Comparison of ENCODE assay signal across 1 cellular context in the genomic region with DNA sequence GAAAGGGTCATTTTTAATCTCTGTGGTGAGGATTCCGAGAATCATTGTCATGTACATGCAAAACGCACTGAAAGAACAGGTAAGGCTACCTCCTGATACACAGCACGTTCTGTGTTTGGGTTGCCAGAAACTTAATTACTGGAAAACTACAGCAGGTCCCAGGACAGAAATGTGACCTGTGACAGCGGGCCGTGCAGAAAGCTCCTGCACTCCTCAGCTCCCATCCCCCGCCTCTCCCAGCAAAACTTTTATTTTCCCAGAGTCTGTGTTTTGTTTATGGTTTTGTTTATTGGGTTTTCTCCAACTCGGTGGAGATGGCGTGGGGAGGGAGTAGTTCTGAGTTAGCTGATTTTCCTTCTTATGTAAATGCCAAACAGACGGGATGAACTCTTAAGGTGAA.
TF ChIP-seq lines count a peak whose summit lies in the region.

No MANE protein-coding gene starts in this region.

TF ChIP-seq in GM23338, 12 proteins besides CTCF, POLR2A, EP300 and RAD21:
- TF ChIP-seq STAT1 (IDR thresholded peaks at IDR 0.05; ENCODE audit: unreplicated experiment) = no peak
- no peak for TF ChIP-seq JUNB (IDR thresholded peaks at IDR 0.05; ENCODE audit: unreplicated experiment)
- TF ChIP-seq POLR2AphosphoS5 (IDR thresholded peaks at IDR 0.05; ENCODE audit: low read depth) = no peak
- TF ChIP-seq CREB1 (CRISPR knock-in tag; IDR thresholded peaks at IDR 0.05; ENCODE audit: low read depth) = no peak
- no peak for TF ChIP-seq ZNF114 (CRISPR knock-in tag; IDR thresholded peaks at IDR 0.05)
- TF ChIP-seq, protein P1, sequence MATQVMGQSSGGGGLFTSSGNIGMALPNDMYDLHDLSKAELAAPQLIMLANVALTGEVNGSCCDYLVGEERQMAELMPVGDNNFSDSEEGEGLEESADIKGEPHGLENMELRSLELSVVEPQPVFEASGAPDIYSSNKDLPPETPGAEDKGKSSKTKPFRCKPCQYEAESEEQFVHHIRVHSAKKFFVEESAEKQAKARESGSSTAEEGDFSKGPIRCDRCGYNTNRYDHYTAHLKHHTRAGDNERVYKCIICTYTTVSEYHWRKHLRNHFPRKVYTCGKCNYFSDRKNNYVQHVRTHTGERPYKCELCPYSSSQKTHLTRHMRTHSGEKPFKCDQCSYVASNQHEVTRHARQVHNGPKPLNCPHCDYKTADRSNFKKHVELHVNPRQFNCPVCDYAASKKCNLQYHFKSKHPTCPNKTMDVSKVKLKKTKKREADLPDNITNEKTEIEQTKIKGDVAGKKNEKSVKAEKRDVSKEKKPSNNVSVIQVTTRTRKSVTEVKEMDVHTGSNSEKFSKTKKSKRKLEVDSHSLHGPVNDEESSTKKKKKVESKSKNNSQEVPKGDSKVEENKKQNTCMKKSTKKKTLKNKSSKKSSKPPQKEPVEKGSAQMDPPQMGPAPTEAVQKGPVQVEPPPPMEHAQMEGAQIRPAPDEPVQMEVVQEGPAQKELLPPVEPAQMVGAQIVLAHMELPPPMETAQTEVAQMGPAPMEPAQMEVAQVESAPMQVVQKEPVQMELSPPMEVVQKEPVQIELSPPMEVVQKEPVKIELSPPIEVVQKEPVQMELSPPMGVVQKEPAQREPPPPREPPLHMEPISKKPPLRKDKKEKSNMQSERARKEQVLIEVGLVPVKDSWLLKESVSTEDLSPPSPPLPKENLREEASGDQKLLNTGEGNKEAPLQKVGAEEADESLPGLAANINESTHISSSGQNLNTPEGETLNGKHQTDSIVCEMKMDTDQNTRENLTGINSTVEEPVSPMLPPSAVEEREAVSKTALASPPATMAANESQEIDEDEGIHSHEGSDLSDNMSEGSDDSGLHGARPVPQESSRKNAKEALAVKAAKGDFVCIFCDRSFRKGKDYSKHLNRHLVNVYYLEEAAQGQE (IDR thresholded peaks at IDR 0.05; ENCODE audit: unreplicated experiment) = no peak
- no peak for TF ChIP-seq NANOG (IDR thresholded peaks at IDR 0.05; ENCODE audit: borderline replicate concordance)
- TF ChIP-seq EZH2phosphoT487 (IDR thresholded peaks at IDR 0.05; ENCODE audit: unreplicated experiment) = no peak
- TF ChIP-seq, protein P2, sequence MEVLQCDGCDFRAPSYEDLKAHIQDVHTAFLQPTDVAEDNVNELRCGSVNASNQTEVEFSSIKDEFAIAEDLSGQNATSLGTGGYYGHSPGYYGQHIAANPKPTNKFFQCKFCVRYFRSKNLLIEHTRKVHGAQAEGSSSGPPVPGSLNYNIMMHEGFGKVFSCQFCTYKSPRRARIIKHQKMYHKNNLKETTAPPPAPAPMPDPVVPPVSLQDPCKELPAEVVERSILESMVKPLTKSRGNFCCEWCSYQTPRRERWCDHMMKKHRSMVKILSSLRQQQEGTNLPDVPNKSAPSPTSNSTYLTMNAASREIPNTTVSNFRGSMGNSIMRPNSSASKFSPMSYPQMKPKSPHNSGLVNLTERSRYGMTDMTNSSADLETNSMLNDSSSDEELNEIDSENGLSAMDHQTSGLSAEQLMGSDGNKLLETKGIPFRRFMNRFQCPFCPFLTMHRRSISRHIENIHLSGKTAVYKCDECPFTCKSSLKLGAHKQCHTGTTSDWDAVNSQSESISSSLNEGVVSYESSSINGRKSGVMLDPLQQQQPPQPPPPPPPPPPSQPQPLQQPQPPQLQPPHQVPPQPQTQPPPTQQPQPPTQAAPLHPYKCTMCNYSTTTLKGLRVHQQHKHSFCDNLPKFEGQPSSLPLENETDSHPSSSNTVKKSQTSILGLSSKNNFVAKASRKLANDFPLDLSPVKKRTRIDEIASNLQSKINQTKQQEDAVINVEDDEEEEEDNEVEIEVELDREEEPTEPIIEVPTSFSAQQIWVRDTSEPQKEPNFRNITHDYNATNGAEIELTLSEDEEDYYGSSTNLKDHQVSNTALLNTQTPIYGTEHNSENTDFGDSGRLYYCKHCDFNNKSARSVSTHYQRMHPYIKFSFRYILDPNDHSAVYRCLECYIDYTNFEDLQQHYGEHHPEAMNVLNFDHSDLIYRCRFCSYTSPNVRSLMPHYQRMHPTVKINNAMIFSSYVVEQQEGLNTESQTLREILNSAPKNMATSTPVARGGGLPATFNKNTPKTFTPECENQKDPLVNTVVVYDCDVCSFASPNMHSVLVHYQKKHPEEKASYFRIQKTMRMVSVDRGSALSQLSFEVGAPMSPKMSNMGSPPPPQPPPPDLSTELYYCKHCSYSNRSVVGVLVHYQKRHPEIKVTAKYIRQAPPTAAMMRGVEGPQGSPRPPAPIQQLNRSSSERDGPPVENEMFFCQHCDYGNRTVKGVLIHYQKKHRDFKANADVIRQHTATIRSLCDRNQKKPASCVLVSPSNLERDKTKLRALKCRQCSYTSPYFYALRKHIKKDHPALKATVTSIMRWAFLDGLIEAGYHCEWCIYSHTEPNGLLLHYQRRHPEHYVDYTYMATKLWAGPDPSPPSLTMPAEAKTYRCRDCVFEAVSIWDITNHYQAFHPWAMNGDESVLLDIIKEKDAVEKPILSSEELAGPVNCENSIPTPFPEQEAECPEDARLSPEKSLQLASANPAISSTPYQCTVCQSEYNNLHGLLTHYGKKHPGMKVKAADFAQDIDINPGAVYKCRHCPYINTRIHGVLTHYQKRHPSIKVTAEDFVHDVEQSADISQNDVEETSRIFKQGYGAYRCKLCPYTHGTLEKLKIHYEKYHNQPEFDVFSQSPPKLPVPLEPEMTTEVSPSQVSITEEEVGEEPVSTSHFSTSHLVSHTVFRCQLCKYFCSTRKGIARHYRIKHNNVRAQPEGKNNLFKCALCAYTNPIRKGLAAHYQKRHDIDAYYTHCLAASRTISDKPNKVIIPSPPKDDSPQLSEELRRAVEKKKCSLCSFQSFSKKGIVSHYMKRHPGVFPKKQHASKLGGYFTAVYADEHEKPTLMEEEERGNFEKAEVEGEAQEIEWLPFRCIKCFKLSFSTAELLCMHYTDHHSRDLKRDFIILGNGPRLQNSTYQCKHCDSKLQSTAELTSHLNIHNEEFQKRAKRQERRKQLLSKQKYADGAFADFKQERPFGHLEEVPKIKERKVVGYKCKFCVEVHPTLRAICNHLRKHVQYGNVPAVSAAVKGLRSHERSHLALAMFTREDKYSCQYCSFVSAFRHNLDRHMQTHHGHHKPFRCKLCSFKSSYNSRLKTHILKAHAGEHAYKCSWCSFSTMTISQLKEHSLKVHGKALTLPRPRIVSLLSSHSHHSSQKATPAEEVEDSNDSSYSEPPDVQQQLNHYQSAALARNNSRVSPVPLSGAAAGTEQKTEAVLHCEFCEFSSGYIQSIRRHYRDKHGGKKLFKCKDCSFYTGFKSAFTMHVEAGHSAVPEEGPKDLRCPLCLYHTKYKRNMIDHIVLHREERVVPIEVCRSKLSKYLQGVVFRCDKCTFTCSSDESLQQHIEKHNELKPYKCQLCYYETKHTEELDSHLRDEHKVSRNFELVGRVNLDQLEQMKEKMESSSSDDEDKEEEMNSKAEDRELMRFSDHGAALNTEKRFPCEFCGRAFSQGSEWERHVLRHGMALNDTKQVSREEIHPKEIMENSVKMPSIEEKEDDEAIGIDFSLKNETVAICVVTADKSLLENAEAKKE (CRISPR knock-in tag; IDR thresholded peaks at IDR 0.05) = no peak
- TF ChIP-seq, protein P3, sequence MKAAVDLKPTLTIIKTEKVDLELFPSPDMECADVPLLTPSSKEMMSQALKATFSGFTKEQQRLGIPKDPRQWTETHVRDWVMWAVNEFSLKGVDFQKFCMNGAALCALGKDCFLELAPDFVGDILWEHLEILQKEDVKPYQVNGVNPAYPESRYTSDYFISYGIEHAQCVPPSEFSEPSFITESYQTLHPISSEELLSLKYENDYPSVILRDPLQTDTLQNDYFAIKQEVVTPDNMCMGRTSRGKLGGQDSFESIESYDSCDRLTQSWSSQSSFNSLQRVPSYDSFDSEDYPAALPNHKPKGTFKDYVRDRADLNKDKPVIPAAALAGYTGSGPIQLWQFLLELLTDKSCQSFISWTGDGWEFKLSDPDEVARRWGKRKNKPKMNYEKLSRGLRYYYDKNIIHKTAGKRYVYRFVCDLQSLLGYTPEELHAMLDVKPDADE (IDR thresholded peaks at IDR 0.05) = no peak
- no peak for TF ChIP-seq ZNF331 (CRISPR knock-in tag; IDR thresholded peaks at IDR 0.05; ENCODE audit: low read depth)
- no peak for TF ChIP-seq EZH2 (IDR thresholded peaks at IDR 0.05; ENCODE audit: low read depth, unreplicated experiment)
